8 cellular contexts compared by ENCODE assay signal in genomic region chr6:3749390-3749978, GRCh38. TPM values are rescaled to one million over a fixed set of nuclear protein-coding genes. Genes with fewer than 3 reads are reported as not detected.
DNase-seq lines count a peak whose midpoint lies in the region; ATAC-seq and TF ChIP-seq lines count a peak whose summit lies in the region.

No MANE protein-coding gene starts in this region.

- no peaks in the 10 kb centered on the region for H3K27me3 Mint-ChIP-seq in chondrocyte (ENCODE audit: low read depth)

- peak overlapping the region; percentile 91 for H3K27ac Mint-ChIP-seq in chondrocyte (ENCODE audit: unreplicated experiment)

- H3K4me3 Mint-ChIP-seq in chondrocyte (ENCODE audit: unreplicated experiment), result peak overlapping the region; percentile 88

- peak overlapping the region; percentile 66 to 97 (median 86) for H3K4me3 ChIP-seq in heart right ventricle
- no peak overlapping the region for H3K4me3 ChIP-seq in mucosa of descending colon
- H3K4me3 ChIP-seq in upper lobe of right lung, result peak overlapping the region; percentile 81

- TF ChIP-seq CTCF in heart right ventricle (IDR thresholded peaks at IDR 0.05) (no peak), chondrocyte (IDR thresholded peaks at IDR 0.05) (no peak), mucosa of descending colon (IDR thresholded peaks at IDR 0.05) (no peak), upper lobe of right lung (IDR thresholded peaks at IDR 0.05) (no peak)

- peaks cover 0 to 46% (median 0%) of the 10 kb centered on the region in 7 donors for H3K27me3 ChIP-seq in heart right ventricle
- no peaks in the 10 kb centered on the region for H3K27me3 ChIP-seq in upper lobe of right lung

- no peaks in the 10 kb centered on the region for H3K9me3 Mint-ChIP-seq in chondrocyte (ENCODE audit: low read depth)

- peaks cover 0 to 7% (median 0%) of the 10 kb centered on the region in 9 donors for H3K36me3 ChIP-seq in heart right ventricle
- no peaks in the 10 kb centered on the region for H3K36me3 ChIP-seq in mucosa of descending colon (ENCODE audit: low read depth)
- H3K36me3 ChIP-seq in upper lobe of right lung, result no peaks in the 10 kb centered on the region

- DNase-seq in heart right ventricle (no peak), cardiac septum (ENCODE audit: low spot score) (no peak), chondrocyte (ENCODE audit: low spot score) (no peak), mucosa of descending colon (peak; percentile 76 to 79 (median 79)), upper lobe of right lung (peak; percentile 78), NCI-H187 treated with DMSO at 0.1 percent for 48 hours (lab: John Stamatoyannopoulos, UW) (no peak)

- peaks cover 76% of the 10 kb centered on the region for H3K4me1 Mint-ChIP-seq in chondrocyte (ENCODE audit: low read depth)

- H3K36me3 Mint-ChIP-seq in chondrocyte (ENCODE audit: low read depth), result peaks cover 35% of the 10 kb centered on the region

- intact Hi-C loops in heart right ventricle (cut with DNase I) (loop anchor here in 7 of 10 donors (2.0 to 10.0 kb wide), 12 partner anchors 58 to 405 kb away; partner anchors contain the start of genes ECI2 (in 1 of the 7) and FAM50B (in 1 of the 7)), cardiac septum (cut with DNase I) (loop anchor here (2.0 to 10.0 kb wide), 2 partner anchors 241 to 405 kb away; no protein-coding TSS in a partner anchor), mucosa of descending colon (cut with DNase I, micrococcal nuclease) (loop anchor here (10.0 kb wide), 3 partner anchors 75 to 235 kb away; no protein-coding TSS in a partner anchor), upper lobe of right lung (cut with DNase I) (loop anchor here (10.0 kb wide), 3 partner anchors 95 to 235 kb away; partner anchors contain the start of gene FAM50B)

- H3K27ac ChIP-seq in heart right ventricle, result peak overlapping the region; percentile 96 to 99 (median 98)
- H3K27ac ChIP-seq in upper lobe of right lung, result peak overlapping the region; percentile 98

- WGBS in heart right ventricle, 2 donors, result 65 to 66% methylated on average over 22 of the region's 22 CpGs

- peaks cover 17 to 84% (median 57%) of the 10 kb centered on the region in 9 donors for H3K4me1 ChIP-seq in heart right ventricle
- peaks cover 25% of the 10 kb centered on the region for H3K4me1 ChIP-seq in mucosa of descending colon (ENCODE audit: low read depth)
- peaks cover 52% of the 10 kb centered on the region for H3K4me1 ChIP-seq in upper lobe of right lung

- ATAC-seq in heart right ventricle (peak in 1 of 8 donors; percentile 1), mucosa of descending colon (peak; percentile 63), upper lobe of right lung (peak; percentile 38), GM18907 (IDR thresholded peaks at IDR 0.05; ENCODE audit: unreplicated experiment) (no peak), GM19035 (IDR thresholded peaks at IDR 0.05; ENCODE audit: unreplicated experiment) (no peak)

- no peaks in the 10 kb centered on the region for H3K9me3 ChIP-seq in heart right ventricle
- no peaks in the 10 kb centered on the region for H3K9me3 ChIP-seq in mucosa of descending colon
- H3K9me3 ChIP-seq in upper lobe of right lung, result no peaks in the 10 kb centered on the region

RNA-seq across cellular contexts. Expression of gene PXDC1, which starts 2.0 kb away (rescaled TPM):
- total RNA-seq in heart right ventricle (10 to 100 TPM; 11.3 to 39.5 (median 21.7) TPM), cardiac septum (31.7 TPM), chondrocyte (191 to 231 TPM (median 222 TPM) in 3 replicates), mucosa of descending colon (10 to 100 TPM in 1 of 3 donors, 1 to 10 TPM in 2; 3.1 to 27.9 (median 9.2) TPM), upper lobe of right lung (70.8 TPM)
- polyA plus RNA-seq in heart right ventricle, result 10 to 100 TPM; 17.5 to 69.9 TPM

Comparison
In these comparisons a context has a peak if more than half of its experiments do, and no peak if none do; other contexts are left out.
1. ATAC-seq: peak in mucosa of descending colon (single experiment) and upper lobe of right lung (single experiment); none in GM18907 (single experiment) and GM19035 (single experiment).
2. DNase-seq: peak in mucosa of descending colon (3 of 3) and upper lobe of right lung (single experiment); none in heart right ventricle (0 of 2), cardiac septum (single experiment), chondrocyte (single experiment) and NCI-H187 treated with DMSO at 0.1 percent for 48 hours (single experiment).